16 cellular contexts compared by ENCODE assay signal in the genomic region with DNA sequence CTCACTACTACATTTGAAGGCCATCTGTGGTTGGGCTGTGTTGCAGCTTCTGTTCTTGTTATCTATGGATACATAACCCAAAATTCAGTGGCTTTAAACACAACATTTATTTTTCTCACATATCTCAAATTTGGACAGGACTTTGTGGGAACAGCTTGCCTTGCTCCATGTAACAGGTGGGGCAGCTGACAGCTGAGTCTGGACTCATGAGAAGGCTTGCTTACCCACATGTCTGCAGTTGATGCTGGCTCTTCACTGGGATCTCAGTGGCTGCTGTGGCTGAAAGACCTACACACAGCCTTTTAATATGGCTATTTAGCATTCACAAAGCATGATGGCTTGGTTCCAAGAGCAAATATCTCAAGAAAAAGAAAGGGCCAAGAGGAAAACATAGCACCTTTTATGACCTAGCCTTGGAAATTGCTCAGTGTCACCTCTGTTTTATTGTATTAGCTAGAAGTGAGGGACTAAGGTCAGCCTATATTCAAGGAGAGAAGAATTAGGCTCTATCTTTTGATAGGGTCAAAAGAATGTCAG.
"Had no signal": no experiment of that assay in that cellular context is flagged by ENCODE, and none has a peak within 500 bp of the region (broad histone marks: within the 10 kb centered on the region; RNA-seq: fewer than 3 reads in every experiment).

No MANE protein-coding gene starts in this region.

- H3K27me3 Mint-ChIP-seq: activated naive CD4-positive, alpha-beta T cell treated with anti-CD3 and anti-CD28 coated beads, Interleukin-2, amount 50 U/mL, for 24 hours; type B pancreatic cell had no signal

- H3K4me3 Mint-ChIP-seq: activated naive CD4-positive, alpha-beta T cell treated with anti-CD3 and anti-CD28 coated beads, Interleukin-2, amount 50 U/mL, for 24 hours; T-helper 2 cell treated with Interferon-gamma antibody and Interleukin-4, amounts not matched to agents 5 μg/mL and 100 μg/mL, for 36 hours; type B pancreatic cell had no signal

- H3K27me3 ChIP-seq: esophagus squamous epithelium, spleen had no signal

- DNase-seq: activated CD4-positive, alpha-beta T cell treated with anti-CD3 and anti-CD28 coated beads, Interleukin-2, amount 50 U/mL, for 4 hours; activated effector memory CD4-positive, alpha-beta T cell treated with Interleukin-2 at 50 U/mL for 16 hours; activated T-cell treated with anti-CD3 and anti-CD28 coated beads, Interleukin-2, amount 50 U/mL, for 1 hour; esophagus squamous epithelium; foreskin melanocyte; head of caudate nucleus; mammary epithelial cell; spleen; stimulated activated CD4-positive, alpha-beta T cell treated with anti-CD3 and anti-CD28 coated beads, Interleukin-1b, Interleukin-23, amount 100 ng/mL, for 48 hours; stimulated activated naive CD4-positive, alpha-beta T cell had no signal

- H3K4me1 Mint-ChIP-seq: activated naive CD4-positive, alpha-beta T cell treated with anti-CD3 and anti-CD28 coated beads, Interleukin-2, amount 50 U/mL, for 24 hours had no signal

- FAIRE-seq: islet of Langerhans had no signal

- H3K9me3 ChIP-seq: esophagus squamous epithelium, spleen had no signal

- H3K4me1 ChIP-seq: spleen had no signal

- H3K4me3 ChIP-seq: esophagus squamous epithelium, spleen had no signal

- H3K27ac ChIP-seq: esophagus squamous epithelium had no signal

- ATAC-seq: activated CD4-positive, CD25-positive, alpha-beta regulatory T cell treated with anti-CD3 and anti-CD28 coated beads, Interleukin-2, amount 50 U/mL, for 24 hours; left lobe of liver had no signal

- H3K27ac Mint-ChIP-seq: activated naive CD4-positive, alpha-beta T cell treated with anti-CD3 and anti-CD28 coated beads, Interleukin-2, amount 50 U/mL, for 24 hours; T-helper 2 cell treated with Interferon-gamma antibody and Interleukin-4, amounts not matched to agents 5 μg/mL and 100 μg/mL, for 36 hours; type B pancreatic cell had no signal

- H3K36me3 ChIP-seq: esophagus squamous epithelium, spleen had no signal

- H3K36me3 Mint-ChIP-seq: activated naive CD4-positive, alpha-beta T cell treated with anti-CD3 and anti-CD28 coated beads, Interleukin-2, amount 50 U/mL, for 24 hours; type B pancreatic cell had no signal

- H3K9me3 Mint-ChIP-seq: activated naive CD4-positive, alpha-beta T cell treated with anti-CD3 and anti-CD28 coated beads, Interleukin-2, amount 50 U/mL, for 24 hours; T-helper 2 cell treated with Interferon-gamma antibody and Interleukin-4, amounts not matched to agents 5 μg/mL and 100 μg/mL, for 36 hours; type B pancreatic cell had no signal
